ENCODE assay signal across 8 cellular contexts in the genomic region with DNA sequence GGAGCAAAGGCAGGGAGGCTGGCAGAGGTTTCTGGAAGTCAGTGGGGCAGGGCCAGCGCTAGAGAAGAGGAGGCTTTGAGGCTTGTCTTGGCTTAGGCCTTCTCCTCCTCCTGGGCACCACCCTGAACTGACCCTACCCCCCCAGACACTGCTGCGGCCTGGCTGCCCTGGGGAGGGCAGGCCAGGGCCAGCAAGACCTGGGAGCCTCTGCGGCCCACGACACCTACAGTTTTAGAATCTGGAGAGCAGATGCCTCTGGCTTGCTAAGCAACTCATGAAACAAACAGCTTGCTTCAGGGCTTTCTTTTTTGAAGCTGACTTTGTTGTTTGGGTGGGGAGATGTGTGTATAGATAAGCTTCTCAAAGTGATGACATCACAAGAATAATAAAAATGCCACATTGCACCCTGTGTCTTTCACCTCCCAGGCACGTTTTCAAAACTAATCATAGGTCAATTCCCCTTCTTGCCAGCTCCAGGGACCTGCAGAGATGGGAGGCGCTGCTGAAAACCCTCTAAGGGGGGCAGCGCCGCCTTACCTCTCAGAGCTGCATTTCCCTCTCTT. TPM values are rescaled to one million over a fixed set of nuclear protein-coding genes. Genes with fewer than 3 reads are reported as not detected.
DNase-seq lines count a peak whose midpoint lies in the region; ATAC-seq and TF ChIP-seq lines count a peak whose summit lies in the region.

No MANE protein-coding gene starts in this region.

- intact Hi-C loops in ascending aorta (cut with DNase I): loop anchor here (5.0 kb wide), 1 partner anchor 215 kb away; no protein-coding TSS in a partner anchor

- H3K36me3 ChIP-seq in HEK293 (ENCODE audit: control insufficient read depth in 2 of 2, insufficient read depth in 1 of 2, low read length in 2 of 2): no peaks in the 10 kb centered on the region
- H3K36me3 ChIP-seq in ascending aorta: no peaks in the 10 kb centered on the region

- CTCF ChIA-PET in HEK293 (lab: Yijun Ruan, JAX): interaction anchor here (0.8 to 2.2 kb wide), 12 partner anchors 13 to 242 kb away, joined by 3 to 15 read pairs (median 4); partner anchors contain the start of gene SMAD7

- H3K4me3 ChIP-seq in HEK293 (ENCODE audit: low read depth, low read length) (peak overlapping the region; percentile 4; the same call in 1 of the 2 replicates), ascending aorta (no peak overlapping the region)

- DNase-seq in AG08395 (ENCODE audit: low spot score): peak; percentile 72
- DNase-seq in ascending aorta (ENCODE audit: low spot score in 2 of 2): no peak
- DNase-seq in kidney glomerular epithelial cell (lab: John Stamatoyannopoulos, UW): peak; percentile 84
- DNase-seq in occipital lobe (lab: John Stamatoyannopoulos, UW): no peak
- DNase-seq in NCI-H1417 treated with DMSO at 0.1 percent for 48 hours (lab: John Stamatoyannopoulos, UW): no peak

- no peaks in the 10 kb centered on the region for H3K9me3 ChIP-seq in HEK293 (ENCODE audit: control insufficient read depth, insufficient read depth, low read depth, low read length)
- H3K9me3 ChIP-seq in ascending aorta: no peaks in the 10 kb centered on the region

- peak; percentile 59 for TF ChIP-seq CTCF in HEK293 (tag by site-specific recombination; IDR thresholded peaks at IDR 0.05)
- TF ChIP-seq CTCF in ascending aorta (IDR thresholded peaks at IDR 0.05): no peak

- H3K27me3 ChIP-seq in ascending aorta: no peaks in the 10 kb centered on the region

- no peak for ATAC-seq in HG02571 (IDR thresholded peaks at IDR 0.05; ENCODE audit: unreplicated experiment)
- no peak for ATAC-seq in HG03521 (IDR thresholded peaks at IDR 0.05; ENCODE audit: unreplicated experiment)

- POLR2A ChIA-PET in HEK293 (lab: Yijun Ruan, JAX): interaction anchor here (1.1 to 9.4 kb wide), 12 partner anchors 8 to 182 kb away, joined by 3 to 252 read pairs (median 10); partner anchors contain the start of gene SMAD7

- peaks cover 40% of the 10 kb centered on the region for H3K4me1 ChIP-seq in HEK293 (ENCODE audit: control insufficient read depth, insufficient read depth, low read length)
- peaks cover 16 to 41% of the 10 kb centered on the region in 2 donors for H3K4me1 ChIP-seq in ascending aorta

- H3K27ac ChIP-seq in HEK293 (ENCODE audit: extremely low read depth, low read depth, low read length): peak overlapping the region; percentile 73
- peak overlapping the region; percentile 87 to 88 for H3K27ac ChIP-seq in ascending aorta

TF ChIP-seq in HEK293, 187 proteins besides CTCF, POLR2A, EP300 and RAD21 (continues in another document):
- no peak for TF ChIP-seq ZNF202 (tag by site-specific recombination; IDR thresholded peaks at IDR 0.05; ENCODE audit: borderline replicate concordance)
- no peak for TF ChIP-seq ZSCAN18 (tag by site-specific recombination; IDR thresholded peaks at IDR 0.05)
- peak; percentile 33; the same call in 1 of the 2 replicates for TF ChIP-seq SP3 (tag by site-specific recombination; IDR thresholded peaks at IDR 0.05)
- peak; percentile 75; the same call in 1 of the 2 replicates for TF ChIP-seq WT1 (tag by site-specific recombination; IDR thresholded peaks at IDR 0.05)
- TF ChIP-seq ZNF530 (tag by site-specific recombination; IDR thresholded peaks at IDR 0.05; ENCODE audit: low read depth): no peak
- TF ChIP-seq KLF1 (tag by site-specific recombination; IDR thresholded peaks at IDR 0.05): peak; percentile 71
- TF ChIP-seq ATF2 (tag by site-specific recombination; IDR thresholded peaks at IDR 0.05; ENCODE audit: low read depth): peak; percentile 93
- no peak for TF ChIP-seq ZNF654 (tag by site-specific recombination; IDR thresholded peaks at IDR 0.05; ENCODE audit: low read depth)
- no peak; the same call in 1 of the 2 replicates for TF ChIP-seq EGR2 (tag by site-specific recombination; IDR thresholded peaks at IDR 0.05; ENCODE audit: low read depth)
- TF ChIP-seq HOXD13 (CRISPR knock-in tag; IDR thresholded peaks at IDR 0.05; ENCODE audit: borderline replicate concordance): peak; percentile 49; the same call in 1 of the 2 replicates
- no peak for TF ChIP-seq ZNF175 (tag by site-specific recombination; IDR thresholded peaks at IDR 0.05)
- TF ChIP-seq GLIS1 (tag by site-specific recombination; IDR thresholded peaks at IDR 0.05): peak; percentile 97
- peak; percentile 74 for TF ChIP-seq PATZ1 (tag by site-specific recombination; IDR thresholded peaks at IDR 0.05)
- peak; percentile 62 for TF ChIP-seq ZNF324 (tag by site-specific recombination; IDR thresholded peaks at IDR 0.05)
- TF ChIP-seq, protein P1, sequence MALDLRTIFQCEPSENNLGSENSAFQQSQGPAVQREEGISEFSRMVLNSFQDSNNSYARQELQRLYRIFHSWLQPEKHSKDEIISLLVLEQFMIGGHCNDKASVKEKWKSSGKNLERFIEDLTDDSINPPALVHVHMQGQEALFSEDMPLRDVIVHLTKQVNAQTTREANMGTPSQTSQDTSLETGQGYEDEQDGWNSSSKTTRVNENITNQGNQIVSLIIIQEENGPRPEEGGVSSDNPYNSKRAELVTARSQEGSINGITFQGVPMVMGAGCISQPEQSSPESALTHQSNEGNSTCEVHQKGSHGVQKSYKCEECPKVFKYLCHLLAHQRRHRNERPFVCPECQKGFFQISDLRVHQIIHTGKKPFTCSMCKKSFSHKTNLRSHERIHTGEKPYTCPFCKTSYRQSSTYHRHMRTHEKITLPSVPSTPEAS (tag by site-specific recombination; IDR thresholded peaks at IDR 0.05): no peak
- no peak for TF ChIP-seq ZNF423 (tag by site-specific recombination; IDR thresholded peaks at IDR 0.05)
- TF ChIP-seq ZNF513 (tag by site-specific recombination; IDR thresholded peaks at IDR 0.05): no peak
- TF ChIP-seq ZNF10 (tag by site-specific recombination; IDR thresholded peaks at IDR 0.05): 0 out of 2 replicates have a peak, but pooled peaks have one; percentile 24
- no peak for TF ChIP-seq ZNF658 (tag by site-specific recombination; IDR thresholded peaks at IDR 0.05)
- no peak for TF ChIP-seq ZNF157 (tag by site-specific recombination; IDR thresholded peaks at IDR 0.05)
- TF ChIP-seq ZEB2 (tag by site-specific recombination; IDR thresholded peaks at IDR 0.05): peak; percentile 64; the same call in 1 of the 2 replicates
- TF ChIP-seq SCRT2 (tag by site-specific recombination; IDR thresholded peaks at IDR 0.05): no peak
- TF ChIP-seq ZBTB7A (tag by site-specific recombination; IDR thresholded peaks at IDR 0.05; ENCODE audit: low read depth): no peak

RNA-seq across cellular contexts. Expression of gene SMAD7, which starts 46.2 kb away (rescaled TPM):
- 76.5 TPM for total RNA-seq in ascending aorta
- total RNA-seq in occipital lobe: 18.7 TPM

Comparison
In these comparisons a context has a peak if more than half of its experiments do, and no peak if none do; other contexts are left out.
1. DNase-seq: peak in AG08395 (single experiment) and kidney glomerular epithelial cell (single experiment); none in ascending aorta (0 of 2), occipital lobe (single experiment) and NCI-H1417 treated with DMSO at 0.1 percent for 48 hours (single experiment).